8 cellular contexts compared by ENCODE assay signal in the genomic region with DNA sequence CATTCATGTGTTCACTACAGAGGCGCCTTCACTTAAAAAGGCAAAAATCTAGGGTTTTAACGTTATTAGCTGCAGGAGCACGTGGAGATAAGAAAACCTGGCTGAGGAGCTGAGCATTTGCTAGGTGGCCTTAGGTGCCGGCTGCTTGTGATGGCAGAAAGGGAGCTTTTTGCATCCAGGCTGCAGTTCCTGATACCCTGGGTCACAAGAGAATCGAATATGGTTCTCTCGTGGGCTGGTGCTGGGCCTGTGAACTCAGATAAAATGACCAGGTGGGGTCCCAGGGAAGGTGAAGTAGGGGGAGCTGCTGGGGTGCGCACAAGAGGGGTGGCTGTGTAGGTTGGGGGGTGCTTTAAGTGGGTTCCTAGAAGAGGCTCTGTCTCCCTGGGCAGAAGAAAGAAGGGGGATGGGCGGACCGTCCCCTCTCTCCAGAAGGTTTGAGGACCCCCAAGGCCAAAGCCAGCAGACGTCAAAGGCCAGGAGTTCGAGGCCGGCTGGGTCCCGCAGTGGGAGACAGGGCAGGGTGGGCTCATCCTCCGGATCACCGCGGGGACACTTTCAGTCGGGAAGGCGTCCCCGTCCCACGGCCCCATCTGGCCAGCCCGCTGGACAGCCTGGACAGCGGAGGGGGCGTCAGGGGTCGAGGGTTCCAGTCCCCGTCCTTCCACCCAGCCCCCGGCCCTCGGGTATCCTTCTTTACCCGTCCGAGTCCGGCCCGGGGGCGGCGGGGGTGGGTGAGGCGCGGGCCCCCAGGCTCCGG. TPM values are rescaled to one million over a fixed set of nuclear protein-coding genes. Genes with fewer than 3 reads are reported as not detected.
DNase-seq lines count a peak whose midpoint lies in the region; ATAC-seq and TF ChIP-seq lines count a peak whose summit lies in the region.

No MANE protein-coding gene starts in this region.

- peaks cover 42% of the 10 kb centered on the region for H3K4me1 Mint-ChIP-seq in activated T-helper 1 cell treated with anti-CD3 and anti-CD28 coated beads, Interleukin-12 subunit alpha, Interleukin-12 subunit beta, Interleukin-2, Interleukin-4 antibody, amounts not matched to agents 30 ng/mL and 10 ng/mL and 1 ng/mL, durations not matched to agents 14 hours and 24 hours and 36 hours (ENCODE audit: low read depth)

- no peaks in the 10 kb centered on the region for H3K9me3 Mint-ChIP-seq in activated T-helper 1 cell treated with anti-CD3 and anti-CD28 coated beads, Interleukin-12 subunit alpha, Interleukin-12 subunit beta, Interleukin-2, Interleukin-4 antibody, amounts not matched to agents 30 ng/mL and 10 ng/mL and 1 ng/mL, durations not matched to agents 14 hours and 24 hours and 36 hours

- peak overlapping the region in 1 of 3 donors; percentile 19 for H3K9ac ChIP-seq in skeletal muscle tissue (ENCODE audit: low read depth in 1 of 3, low read length in 3 of 3)

- no peak for TF ChIP-seq CTCF in HL-60 (IDR thresholded peaks at IDR 0.05; ENCODE audit: insufficient read depth, low read length)

- 12% methylated on average over 36 of the region's 36 CpGs for WGBS in right cardiac atrium

- no peaks in the 10 kb centered on the region for H3K27me3 ChIP-seq in HL-60 (ENCODE audit: insufficient read depth, poor library complexity, severe bottlenecking)
- no peaks in the 10 kb centered on the region for H3K27me3 ChIP-seq in right cardiac atrium (ENCODE audit: control insufficient read depth, insufficient read depth)
- peaks cover 0 to 12% (median 4%) of the 10 kb centered on the region in 3 donors for H3K27me3 ChIP-seq in skeletal muscle tissue (ENCODE audit: control insufficient read depth in 3 of 3, insufficient read depth in 3 of 3, low read length in 3 of 3)

- DNase-seq in HL-60 (ENCODE audit: low read depth in 1 of 2, low spot score in 1 of 2) (no peak), right cardiac atrium (peak; percentile 49 to 83 (median 81)), NCI-H1694 treated with DMSO at 0.1 percent for 48 hours (lab: John Stamatoyannopoulos, UW) (no peak), DMS153 (lab: John Stamatoyannopoulos, UW) (no peak), epidermal melanocyte (ENCODE audit: insufficient read length, low spot score) (no peak)
- DNase-seq in activated T-helper 1 cell treated with anti-CD3 and anti-CD28 coated beads, Interleukin-12 subunit alpha, Interleukin-12 subunit beta, Interleukin-2, Interleukin-4 antibody, amounts not matched to agents 30 ng/mL and 10 ng/mL and 1 ng/mL, durations not matched to agents 14 hours and 24 hours and 36 hours (ENCODE audit: low spot score) = no peak
- DNase-seq in stimulated activated CD4-positive, alpha-beta T cell treated with anti-CD3 and anti-CD28 coated beads, Interleukin-2, amount 100 ng/mL, for 48 hours = no peak

- peak overlapping the region; percentile 40 for H3K4me3 ChIP-seq in HL-60 (replicated peaks; ENCODE audit: insufficient read depth, low read length)
- peak overlapping the region; percentile 98 for H3K4me3 ChIP-seq in right cardiac atrium (ENCODE audit: low read length)
- peak overlapping the region; percentile 6 to 45 (median 14) for H3K4me3 ChIP-seq in skeletal muscle tissue (ENCODE audit: low read length in 3 of 3)

- peaks cover 5% of the 10 kb centered on the region for H3K4me1 ChIP-seq in right cardiac atrium (ENCODE audit: control insufficient read depth, insufficient read depth, low read length)
- peaks cover 0 to 6% (median 4%) of the 10 kb centered on the region in 3 donors for H3K4me1 ChIP-seq in skeletal muscle tissue (ENCODE audit: control insufficient read depth in 3 of 3, insufficient read depth in 3 of 3, low read length in 3 of 3)

- no peaks in the 10 kb centered on the region for H3K9me3 ChIP-seq in right cardiac atrium (ENCODE audit: control insufficient read depth, low read length)
- H3K9me3 ChIP-seq in skeletal muscle tissue (ENCODE audit: control insufficient read depth in 3 of 3, low read length in 3 of 3) = no peaks in the 10 kb centered on the region

- ATAC-seq in right cardiac atrium = peak in 1 of 2 donors; percentile 12

- H3K27ac Mint-ChIP-seq in activated T-helper 1 cell treated with anti-CD3 and anti-CD28 coated beads, Interleukin-12 subunit alpha, Interleukin-12 subunit beta, Interleukin-2, Interleukin-4 antibody, amounts not matched to agents 30 ng/mL and 10 ng/mL and 1 ng/mL, durations not matched to agents 14 hours and 24 hours and 36 hours = peak overlapping the region; percentile 93

- no peaks in the 10 kb centered on the region for H3K36me3 ChIP-seq in skeletal muscle tissue (ENCODE audit: control insufficient read depth in 3 of 3, insufficient read depth in 3 of 3, low read length in 3 of 3)

- intact Hi-C loops in activated T-helper 1 cell treated with anti-CD3 and anti-CD28 coated beads, Interleukin-12 subunit alpha, Interleukin-12 subunit beta, Interleukin-2, Interleukin-4 antibody, amounts not matched to agents 30 ng/mL and 10 ng/mL and 1 ng/mL, durations not matched to agents 14 hours and 24 hours and 36 hours (cut with micrococcal nuclease) = loop anchor here (1.0 to 5.0 kb wide), 4 partner anchors 132 to 367 kb away; a partner anchor contains a TSS
- intact Hi-C loops in right cardiac atrium (cut with DNase I) = no loop called here

- peaks cover 34% of the 10 kb centered on the region for H3K27me3 Mint-ChIP-seq in activated T-helper 1 cell treated with anti-CD3 and anti-CD28 coated beads, Interleukin-12 subunit alpha, Interleukin-12 subunit beta, Interleukin-2, Interleukin-4 antibody, amounts not matched to agents 30 ng/mL and 10 ng/mL and 1 ng/mL, durations not matched to agents 14 hours and 24 hours and 36 hours (ENCODE audit: insufficient read depth)

- H3K4me3 Mint-ChIP-seq in activated T-helper 1 cell treated with anti-CD3 and anti-CD28 coated beads, Interleukin-12 subunit alpha, Interleukin-12 subunit beta, Interleukin-2, Interleukin-4 antibody, amounts not matched to agents 30 ng/mL and 10 ng/mL and 1 ng/mL, durations not matched to agents 14 hours and 24 hours and 36 hours = peak overlapping the region; percentile 82

- 0 out of 2 replicates have a peak overlapping the region, but pooled peaks have one; percentile 24 for H3K27ac ChIP-seq in HL-60 (replicated peaks)
- H3K27ac ChIP-seq in right cardiac atrium (ENCODE audit: low read length) = no peak overlapping the region
- peak overlapping the region; percentile 2 for H3K27ac ChIP-seq in skeletal muscle tissue (ENCODE audit: low read depth, low read length)

- peaks cover 4% of the 10 kb centered on the region for H3K36me3 Mint-ChIP-seq in activated T-helper 1 cell treated with anti-CD3 and anti-CD28 coated beads, Interleukin-12 subunit alpha, Interleukin-12 subunit beta, Interleukin-2, Interleukin-4 antibody, amounts not matched to agents 30 ng/mL and 10 ng/mL and 1 ng/mL, durations not matched to agents 14 hours and 24 hours and 36 hours (ENCODE audit: low read depth)

RNA-seq across cellular contexts. Expression of a gene that starts 0.7 kb away (rescaled TPM):
- total RNA-seq in activated T-helper 1 cell treated with anti-CD3 and anti-CD28 coated beads, Interleukin-12 subunit alpha, Interleukin-12 subunit beta, Interleukin-2, Interleukin-4 antibody, amounts not matched to agents 30 ng/mL and 10 ng/mL and 1 ng/mL, durations not matched to agents 14 hours and 24 hours and 36 hours = 45.4 and 45.8 TPM in 2 replicates
- total RNA-seq in right cardiac atrium = 10 to 100 TPM; 15.8 to 29.0 (median 21.3) TPM
- polyA plus RNA-seq in right cardiac atrium = 9.0 TPM
- total RNA-seq in skeletal muscle tissue = 6.8 TPM

Comparison
In these comparisons a context has a peak if more than half of its experiments do, and no peak if none do; other contexts are left out.
1. DNase-seq: peak in right cardiac atrium (3 of 3); none in HL-60 (0 of 2), activated T-helper 1 cell treated with anti-CD3 and anti-CD28 coated beads, Interleukin-12 subunit alpha, Interleukin-12 subunit beta, Interleukin-2, Interleukin-4 antibody, amounts not matched to agents 30 ng/mL and 10 ng/mL and 1 ng/mL, durations not matched to agents 14 hours and 24 hours and 36 hours (single experiment), NCI-H1694 treated with DMSO at 0.1 percent for 48 hours (single experiment), DMS153 (single experiment), stimulated activated CD4-positive, alpha-beta T cell treated with anti-CD3 and anti-CD28 coated beads, Interleukin-2, amount 100 ng/mL, for 48 hours (0 of 2) and epidermal melanocyte (single experiment).
2. H3K4me3 ChIP-seq: peak in every context shown above with its lines; median percentile 98 in right cardiac atrium; 40 in HL-60; 14 in skeletal muscle tissue.